ENCODE assay signal across 1 cellular context in the genomic region with DNA sequence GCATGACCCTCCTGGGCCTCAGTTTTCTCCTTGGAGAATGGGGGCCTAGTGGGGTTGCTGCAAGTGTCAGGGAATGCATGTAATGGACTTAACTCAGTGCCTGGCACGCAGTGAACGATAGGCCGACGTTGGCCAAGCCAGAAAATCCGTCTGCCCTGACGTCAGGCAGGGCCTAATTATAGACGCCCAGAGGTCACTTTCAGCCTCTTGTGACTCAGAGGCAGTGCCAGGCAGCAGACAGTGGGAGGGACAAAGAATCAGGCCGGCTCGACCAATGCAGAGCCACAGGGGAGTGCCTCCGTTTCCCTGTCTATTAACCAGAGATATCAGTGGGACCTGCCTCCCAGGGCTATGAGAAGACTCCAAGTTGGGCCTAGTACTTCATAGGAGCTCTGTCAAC.
A peak's percentile ranks its signal among the peaks of the same experiment; 100 is the strongest.
TF ChIP-seq lines count a peak whose summit lies in the region.

No MANE protein-coding gene starts in this region.

TF ChIP-seq in HepG2, 621 proteins besides CTCF, POLR2A, EP300 and RAD21 (continued from another document):
- TF ChIP-seq, protein P1, sequence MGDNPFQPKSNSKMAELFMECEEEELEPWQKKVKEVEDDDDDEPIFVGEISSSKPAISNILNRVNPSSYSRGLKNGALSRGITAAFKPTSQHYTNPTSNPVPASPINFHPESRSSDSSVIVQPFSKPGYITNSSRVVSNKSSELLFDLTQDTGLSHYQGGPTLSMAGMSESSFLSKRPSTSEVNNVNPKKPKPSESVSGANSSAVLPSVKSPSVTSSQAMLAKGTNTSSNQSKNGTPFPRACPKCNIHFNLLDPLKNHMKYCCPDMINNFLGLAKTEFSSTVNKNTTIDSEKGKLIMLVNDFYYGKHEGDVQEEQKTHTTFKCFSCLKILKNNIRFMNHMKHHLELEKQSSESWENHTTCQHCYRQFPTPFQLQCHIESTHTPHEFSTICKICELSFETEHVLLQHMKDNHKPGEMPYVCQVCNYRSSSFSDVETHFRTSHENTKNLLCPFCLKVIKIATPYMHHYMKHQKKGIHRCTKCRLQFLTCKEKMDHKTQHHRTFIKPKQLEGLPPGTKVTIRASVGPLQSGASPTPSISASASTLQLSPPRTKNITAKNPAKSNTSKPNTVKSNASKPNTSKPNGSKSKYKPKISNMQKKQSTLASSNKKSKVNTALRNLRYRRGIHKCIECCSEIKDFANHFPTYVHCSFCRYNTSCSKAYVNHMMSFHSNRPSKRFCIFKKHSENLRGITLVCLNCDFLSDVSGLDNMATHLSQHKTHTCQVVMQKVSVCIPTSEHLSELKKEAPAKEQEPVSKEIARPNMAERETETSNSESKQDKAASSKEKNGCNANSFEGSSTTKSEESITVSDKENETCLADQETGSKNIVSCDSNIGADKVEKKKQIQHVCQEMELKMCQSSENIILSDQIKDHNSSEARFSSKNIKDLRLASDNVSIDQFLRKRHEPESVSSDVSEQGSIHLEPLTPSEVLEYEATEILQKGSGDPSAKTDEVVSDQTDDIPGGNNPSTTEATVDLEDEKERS (CRISPR knock-in tag; IDR thresholded peaks at IDR 0.05), result no peak
- TF ChIP-seq ZFX (CRISPR knock-in tag; IDR thresholded peaks at IDR 0.05; ENCODE audit: low read depth), result 0 out of 2 replicates have a peak, but pooled peaks have one; percentile 13
- TF ChIP-seq, protein P2, sequence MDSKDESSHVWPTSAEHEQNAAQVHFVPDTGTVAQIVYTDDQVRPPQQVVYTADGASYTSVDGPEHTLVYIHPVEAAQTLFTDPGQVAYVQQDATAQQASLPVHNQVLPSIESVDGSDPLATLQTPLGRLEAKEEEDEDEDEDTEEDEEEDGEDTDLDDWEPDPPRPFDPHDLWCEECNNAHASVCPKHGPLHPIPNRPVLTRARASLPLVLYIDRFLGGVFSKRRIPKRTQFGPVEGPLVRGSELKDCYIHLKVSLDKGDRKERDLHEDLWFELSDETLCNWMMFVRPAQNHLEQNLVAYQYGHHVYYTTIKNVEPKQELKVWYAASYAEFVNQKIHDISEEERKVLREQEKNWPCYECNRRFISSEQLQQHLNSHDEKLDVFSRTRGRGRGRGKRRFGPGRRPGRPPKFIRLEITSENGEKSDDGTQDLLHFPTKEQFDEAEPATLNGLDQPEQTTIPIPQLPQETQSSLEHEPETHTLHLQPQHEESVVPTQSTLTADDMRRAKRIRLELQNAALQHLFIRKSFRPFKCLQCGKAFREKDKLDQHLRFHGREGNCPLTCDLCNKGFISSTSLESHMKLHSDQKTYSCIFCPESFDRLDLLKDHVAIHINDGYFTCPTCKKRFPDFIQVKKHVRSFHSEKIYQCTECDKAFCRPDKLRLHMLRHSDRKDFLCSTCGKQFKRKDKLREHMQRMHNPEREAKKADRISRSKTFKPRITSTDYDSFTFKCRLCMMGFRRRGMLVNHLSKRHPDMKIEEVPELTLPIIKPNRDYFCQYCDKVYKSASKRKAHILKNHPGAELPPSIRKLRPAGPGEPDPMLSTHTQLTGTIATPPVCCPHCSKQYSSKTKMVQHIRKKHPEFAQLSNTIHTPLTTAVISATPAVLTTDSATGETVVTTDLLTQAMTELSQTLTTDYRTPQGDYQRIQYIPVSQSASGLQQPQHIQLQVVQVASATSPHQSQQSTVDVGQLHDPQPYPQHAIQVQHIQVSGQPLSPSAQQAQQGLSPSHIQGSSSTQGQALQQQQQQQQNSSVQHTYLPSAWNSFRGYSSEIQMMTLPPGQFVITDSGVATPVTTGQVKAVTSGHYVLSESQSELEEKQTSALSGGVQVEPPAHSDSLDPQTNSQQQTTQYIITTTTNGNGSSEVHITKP (CRISPR knock-in tag; IDR thresholded peaks at IDR 0.05; ENCODE audit: low read depth), result 0 out of 2 replicates have a peak, but pooled peaks have one; percentile 30
- TF ChIP-seq RBFOX2 (IDR thresholded peaks at IDR 0.05; ENCODE audit: low read depth, low read length), result no peak
- TF ChIP-seq FOSL2 (CRISPR knock-in tag; IDR thresholded peaks at IDR 0.05), result peak; percentile 66
- TF ChIP-seq, protein P3, sequence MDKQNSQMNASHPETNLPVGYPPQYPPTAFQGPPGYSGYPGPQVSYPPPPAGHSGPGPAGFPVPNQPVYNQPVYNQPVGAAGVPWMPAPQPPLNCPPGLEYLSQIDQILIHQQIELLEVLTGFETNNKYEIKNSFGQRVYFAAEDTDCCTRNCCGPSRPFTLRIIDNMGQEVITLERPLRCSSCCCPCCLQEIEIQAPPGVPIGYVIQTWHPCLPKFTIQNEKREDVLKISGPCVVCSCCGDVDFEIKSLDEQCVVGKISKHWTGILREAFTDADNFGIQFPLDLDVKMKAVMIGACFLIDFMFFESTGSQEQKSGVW (CRISPR knock-in tag; IDR thresholded peaks at IDR 0.05; ENCODE audit: borderline replicate concordance), result no peak
- TF ChIP-seq, protein P4, sequence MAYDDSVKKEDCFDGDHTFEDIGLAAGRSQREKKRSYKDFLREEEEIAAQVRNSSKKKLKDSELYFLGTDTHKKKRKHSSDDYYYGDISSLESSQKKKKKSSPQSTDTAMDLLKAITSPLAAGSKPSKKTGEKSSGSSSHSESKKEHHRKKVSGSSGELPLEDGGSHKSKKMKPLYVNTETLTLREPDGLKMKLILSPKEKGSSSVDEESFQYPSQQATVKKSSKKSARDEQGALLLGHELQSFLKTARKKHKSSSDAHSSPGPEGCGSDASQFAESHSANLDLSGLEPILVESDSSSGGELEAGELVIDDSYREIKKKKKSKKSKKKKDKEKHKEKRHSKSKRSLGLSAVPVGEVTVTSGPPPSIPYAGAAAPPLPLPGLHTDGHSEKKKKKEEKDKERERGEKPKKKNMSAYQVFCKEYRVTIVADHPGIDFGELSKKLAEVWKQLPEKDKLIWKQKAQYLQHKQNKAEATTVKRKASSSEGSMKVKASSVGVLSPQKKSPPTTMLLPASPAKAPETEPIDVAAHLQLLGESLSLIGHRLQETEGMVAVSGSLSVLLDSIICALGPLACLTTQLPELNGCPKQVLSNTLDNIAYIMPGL (CRISPR knock-in tag; IDR thresholded peaks at IDR 0.05; ENCODE audit: borderline replicate concordance in 1 of 2, low read depth in 1 of 2), result no peak
- TF ChIP-seq NR2F6 (IDR thresholded peaks at IDR 0.05), result no peak
- 0 out of 2 replicates have a peak, but pooled peaks have one; percentile 18 for TF ChIP-seq NR2F6 (CRISPR knock-in tag; IDR thresholded peaks at IDR 0.05)
- TF ChIP-seq, protein P5, sequence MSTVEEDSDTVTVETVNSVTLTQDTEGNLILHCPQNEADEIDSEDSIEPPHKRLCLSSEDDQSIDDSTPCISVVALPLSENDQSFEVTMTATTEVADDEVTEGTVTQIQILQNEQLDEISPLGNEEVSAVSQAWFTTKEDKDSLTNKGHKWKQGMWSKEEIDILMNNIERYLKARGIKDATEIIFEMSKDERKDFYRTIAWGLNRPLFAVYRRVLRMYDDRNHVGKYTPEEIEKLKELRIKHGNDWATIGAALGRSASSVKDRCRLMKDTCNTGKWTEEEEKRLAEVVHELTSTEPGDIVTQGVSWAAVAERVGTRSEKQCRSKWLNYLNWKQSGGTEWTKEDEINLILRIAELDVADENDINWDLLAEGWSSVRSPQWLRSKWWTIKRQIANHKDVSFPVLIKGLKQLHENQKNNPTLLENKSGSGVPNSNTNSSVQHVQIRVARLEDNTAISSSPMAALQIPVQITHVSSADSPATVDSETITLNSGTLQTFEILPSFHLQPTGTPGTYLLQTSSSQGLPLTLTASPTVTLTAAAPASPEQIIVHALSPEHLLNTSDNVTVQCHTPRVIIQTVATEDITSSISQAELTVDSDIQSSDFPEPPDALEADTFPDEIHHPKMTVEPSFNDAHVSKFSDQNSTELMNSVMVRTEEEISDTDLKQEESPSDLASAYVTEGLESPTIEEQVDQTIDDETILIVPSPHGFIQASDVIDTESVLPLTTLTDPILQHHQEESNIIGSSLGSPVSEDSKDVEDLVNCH (CRISPR knock-in tag; IDR thresholded peaks at IDR 0.05), result no peak
- TF ChIP-seq XBP1 (CRISPR knock-in tag; IDR thresholded peaks at IDR 0.05), result no peak
- no peak for TF ChIP-seq ZNF530 (CRISPR knock-in tag; IDR thresholded peaks at IDR 0.05; ENCODE audit: low read depth)
- no peak for TF ChIP-seq MXI1 (IDR thresholded peaks at IDR 0.05; ENCODE audit: borderline replicate concordance, low read depth, low read length)
- no peak for TF ChIP-seq ZNF143 (CRISPR knock-in tag; IDR thresholded peaks at IDR 0.05)
- TF ChIP-seq KDM3A (CRISPR knock-in tag; IDR thresholded peaks at IDR 0.05; ENCODE audit: low read depth), result no peak
- no peak for TF ChIP-seq SRY (CRISPR knock-in tag; IDR thresholded peaks at IDR 0.05)
- TF ChIP-seq, protein P6, sequence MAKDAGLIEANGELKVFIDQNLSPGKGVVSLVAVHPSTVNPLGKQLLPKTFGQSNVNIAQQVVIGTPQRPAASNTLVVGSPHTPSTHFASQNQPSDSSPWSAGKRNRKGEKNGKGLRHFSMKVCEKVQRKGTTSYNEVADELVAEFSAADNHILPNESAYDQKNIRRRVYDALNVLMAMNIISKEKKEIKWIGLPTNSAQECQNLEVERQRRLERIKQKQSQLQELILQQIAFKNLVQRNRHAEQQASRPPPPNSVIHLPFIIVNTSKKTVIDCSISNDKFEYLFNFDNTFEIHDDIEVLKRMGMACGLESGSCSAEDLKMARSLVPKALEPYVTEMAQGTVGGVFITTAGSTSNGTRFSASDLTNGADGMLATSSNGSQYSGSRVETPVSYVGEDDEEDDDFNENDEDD (CRISPR knock-in tag; IDR thresholded peaks at IDR 0.05; ENCODE audit: borderline replicate concordance), result no peak
- 0 out of 2 replicates have a peak, but pooled peaks have one; percentile 14 for TF ChIP-seq NFYB (CRISPR knock-in tag; IDR thresholded peaks at IDR 0.05)
- TF ChIP-seq KLF9 (CRISPR knock-in tag; IDR thresholded peaks at IDR 0.05; ENCODE audit: low read depth), result no peak
- no peak for TF ChIP-seq CBFB (CRISPR knock-in tag; IDR thresholded peaks at IDR 0.05)
